In genomic region chr2:142323206-142323605, GRCh38 we compare ENCODE assay signal across 31 cellular contexts.
"Had no signal": no experiment of that assay in that cellular context is flagged by ENCODE, and none has a peak within 500 bp of the region (broad histone marks: within the 10 kb centered on the region; RNA-seq: fewer than 3 reads in every experiment).

No MANE protein-coding gene starts in this region.

- H3K27ac ChIP-seq: parathyroid adenoma, psoas muscle, right atrium auricular region, suprapubic skin, tibial artery, upper lobe of right lung had no signal

- H2AFZ ChIP-seq: parathyroid adenoma had no signal

- H3K36me3 ChIP-seq: right atrium auricular region, suprapubic skin, tibial artery, upper lobe of right lung had no signal

- H3K36me3 Mint-ChIP-seq: activated CD8-positive, alpha-beta memory T cell treated with anti-CD3 and anti-CD28 coated beads, Interleukin-2, amount 10 ng/mL, durations not matched to agents 7 days and 5 days; activated naive CD8-positive, alpha-beta T cell; naive thymus-derived CD8-positive, alpha-beta T cell; stimulated activated naive B cell treated with anti-CD40 and anti-IgM and Interleukin-4, amounts not matched to agents 10 μg/mL and 1 μg/mL and 100 μg/mL, for 72 hours had no signal

- H3K27me3 Mint-ChIP-seq: activated CD4-positive, alpha-beta T cell treated with anti-CD3 and anti-CD28 coated beads for 36 hours; activated CD8-positive, alpha-beta memory T cell treated with anti-CD3 and anti-CD28 coated beads, Interleukin-2, amount 10 ng/mL, durations not matched to agents 7 days and 5 days; activated naive CD8-positive, alpha-beta T cell; central memory CD8-positive, alpha-beta T cell; naive thymus-derived CD8-positive, alpha-beta T cell; stimulated activated naive B cell treated with anti-CD40 and anti-IgM and Interleukin-4, amounts not matched to agents 10 μg/mL and 1 μg/mL and 100 μg/mL, for 72 hours had no signal

- H3K9me3 ChIP-seq: psoas muscle, right atrium auricular region, suprapubic skin, tibial artery, upper lobe of right lung had no signal

- H3K4me3 ChIP-seq: psoas muscle, right atrium auricular region, smooth muscle cell, suprapubic skin, tibial artery, upper lobe of right lung had no signal

- H3K4me1 Mint-ChIP-seq: activated CD4-positive, alpha-beta T cell treated with anti-CD3 and anti-CD28 coated beads for 36 hours; activated CD8-positive, alpha-beta memory T cell treated with anti-CD3 and anti-CD28 coated beads, Interleukin-2, amount 10 ng/mL, durations not matched to agents 7 days and 5 days; central memory CD8-positive, alpha-beta T cell; naive thymus-derived CD8-positive, alpha-beta T cell; neural crest cell; stimulated activated naive B cell treated with anti-CD40 and anti-IgM and Interleukin-4, amounts not matched to agents 10 μg/mL and 1 μg/mL and 100 μg/mL, for 72 hours had no signal

- H3K27me3 ChIP-seq: right atrium auricular region, suprapubic skin, tibial artery, upper lobe of right lung had no signal

- H3K4me3 Mint-ChIP-seq: activated CD4-positive, alpha-beta T cell treated with anti-CD3 and anti-CD28 coated beads for 36 hours; activated CD8-positive, alpha-beta memory T cell treated with anti-CD3 and anti-CD28 coated beads, Interleukin-2, amount 10 ng/mL, durations not matched to agents 7 days and 5 days; activated CD8-positive, alpha-beta T cell treated with anti-CD3 and anti-CD28 coated beads, Interleukin-2, amount 10 ng/mL, durations not matched to agents 7 days and 5 days; activated naive CD8-positive, alpha-beta T cell; central memory CD8-positive, alpha-beta T cell; naive thymus-derived CD8-positive, alpha-beta T cell; neural crest cell; stimulated activated naive B cell treated with anti-CD40 and anti-IgM and Interleukin-4, amounts not matched to agents 10 μg/mL and 1 μg/mL and 100 μg/mL, for 72 hours had no signal

- H3K27ac Mint-ChIP-seq: activated CD4-positive, alpha-beta T cell treated with anti-CD3 and anti-CD28 coated beads for 36 hours; activated CD8-positive, alpha-beta memory T cell treated with anti-CD3 and anti-CD28 coated beads, Interleukin-2, amount 10 ng/mL, durations not matched to agents 7 days and 5 days; activated CD8-positive, alpha-beta T cell treated with anti-CD3 and anti-CD28 coated beads, Interleukin-2, amount 10 ng/mL, durations not matched to agents 7 days and 5 days; activated naive CD8-positive, alpha-beta T cell; activated T-helper 2 cell treated with anti-CD3 and anti-CD28 coated beads, Interferon-gamma antibody, Interleukin-2, Interleukin-4, amounts not matched to agents 10 μg/mL and 5 μg/mL and 100 μg/mL, durations not matched to agents 14 hours and 24 hours and 36 hours; naive thymus-derived CD8-positive, alpha-beta T cell; stimulated activated naive B cell treated with anti-CD40 and anti-IgM and Interleukin-4, amounts not matched to agents 10 μg/mL and 1 μg/mL and 100 μg/mL, for 72 hours had no signal

- H3K9me3 Mint-ChIP-seq: stimulated activated naive B cell treated with anti-CD40 and anti-IgM and Interleukin-4, amounts not matched to agents 10 μg/mL and 1 μg/mL and 100 μg/mL, for 72 hours had no signal

- H3K4me1 ChIP-seq: parathyroid adenoma, psoas muscle, right atrium auricular region, suprapubic skin, tibial artery, upper lobe of right lung had no signal

- ATAC-seq: activated CD4-positive, alpha-beta T cell treated with anti-CD3 and anti-CD28 coated beads for 36 hours; activated CD8-positive, alpha-beta memory T cell treated with anti-CD3 and anti-CD28 coated beads, Interleukin-2, amount 10 ng/mL, durations not matched to agents 7 days and 5 days; activated CD8-positive, alpha-beta T cell treated with anti-CD3 and anti-CD28 coated beads, Interleukin-2, amount 10 ng/mL, durations not matched to agents 7 days and 5 days; left colon; naive thymus-derived CD8-positive, alpha-beta T cell; psoas muscle; stimulated activated naive B cell treated with anti-CD40 and anti-IgM and Interleukin-4, amounts not matched to agents 10 μg/mL and 1 μg/mL and 100 μg/mL, for 72 hours; upper lobe of right lung had no signal

- DNase-seq: activated CD4-positive, alpha-beta T cell treated with anti-CD3 and anti-CD28 coated beads for 36 hours; activated CD4-positive, CD25-positive, alpha-beta regulatory T cell; activated CD8-positive, alpha-beta memory T cell treated with anti-CD3 and anti-CD28 coated beads, Interleukin-2, amount 10 ng/mL, durations not matched to agents 7 days and 5 days; activated CD8-positive, alpha-beta T cell treated with anti-CD3 and anti-CD28 coated beads, Interleukin-2, amount 10 ng/mL, durations not matched to agents 7 days and 5 days; activated naive CD4-positive, alpha-beta T cell; activated T-cell treated with anti-CD3 and anti-CD28 coated beads, Interleukin-2, amount 50 U/mL, for 48 hours; anterior cingulate cortex; dermis blood vessel endothelial cell; effector CD4-positive, alpha-beta T cell; erythroblast; head of caudate nucleus; hippocampal formation; left colon; midbrain; naive thymus-derived CD8-positive, alpha-beta T cell; occipital lobe; psoas muscle; stimulated activated CD4-positive, alpha-beta T cell treated with anti-CD3 and anti-CD28 coated beads, Interleukin-1b, Interleukin-23, amount 100 ng/mL, for 48 hours; stimulated activated CD4-positive, alpha-beta T cell treated with anti-CD3 and anti-CD28 coated beads, Interleukin-4, amount 100 ng/mL, for 4 hours; stimulated activated CD8-positive, alpha-beta memory T cell treated with anti-CD3 and anti-CD28 coated beads, Interleukin-4, amount 100 ng/mL, for 48 hours; stimulated activated naive B cell treated with anti-CD40 and anti-IgM and Interleukin-4, amounts not matched to agents 10 μg/mL and 1 μg/mL and 100 μg/mL, for 72 hours; tibial artery; upper lobe of right lung had no signal
